ENCODE assay signal across 20 cellular contexts in the genomic region with DNA sequence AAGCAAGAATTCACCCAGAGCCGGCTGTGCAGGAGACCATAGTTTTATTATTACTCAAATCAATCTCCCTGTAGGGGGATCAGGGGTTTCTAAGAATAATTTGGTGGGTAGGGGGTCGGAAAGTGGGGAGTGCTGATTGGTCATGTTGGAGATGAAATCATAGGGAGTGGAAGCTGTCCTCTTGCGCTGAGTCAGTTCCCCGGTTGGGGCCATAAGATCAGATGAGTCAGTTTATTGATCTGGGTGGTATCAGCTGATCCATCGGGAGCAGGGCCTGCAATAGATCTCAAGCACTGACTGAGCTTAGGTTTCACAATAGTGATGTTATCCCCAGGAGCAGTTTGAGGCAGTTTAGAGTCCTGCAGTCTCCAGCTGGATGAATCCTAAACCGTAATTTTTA.
DNase-seq lines count a peak whose midpoint lies in the region; ATAC-seq and TF ChIP-seq lines count a peak whose summit lies in the region.
"Had no signal": no experiment of that assay in that cellular context is flagged by ENCODE, and none has a peak within 500 bp of the region (broad histone marks: within the 10 kb centered on the region; RNA-seq: fewer than 3 reads in every experiment).

No MANE protein-coding gene starts in this region.

- in situ Hi-C loops in KBM-7 (cut with MboI; ENCODE audit: low pct_unique_long_range_greater_than_20kb, low sequenced_read_pairs): loop anchor here (25.0 kb wide), 1 partner anchor 105 kb away; a partner anchor contains a TSS

- TF ChIP-seq CTCF in AG04450 (IDR thresholded peaks at IDR 0.05; ENCODE audit: low read depth, low read length) (no peak), WTC11 (IDR thresholded peaks at IDR 0.05) (no peak), left ventricle myocardium inferior (IDR thresholded peaks at IDR 0.05; ENCODE audit: borderline replicate concordance) (no peak), nephron progenitor cell (IDR thresholded peaks at IDR 0.05) (no peak)

- H3K27ac Mint-ChIP-seq in WTC11: peak overlapping the region; percentile 100
- peak overlapping the region; percentile 98 for H3K27ac Mint-ChIP-seq in nephron progenitor cell
- no peak overlapping the region for H3K27ac Mint-ChIP-seq in activated CD4-positive, alpha-beta T cell treated with anti-CD3 and anti-CD28 coated beads, Interleukin-2, amount 10 ng/mL, durations not matched to agents 24 days and 14 days
- H3K27ac Mint-ChIP-seq: CD8-positive, alpha-beta memory T cell; T-helper 1 cell treated with Interleukin-12 subunit alpha and Interleukin-12 subunit beta and Interleukin-4 antibody, amounts not matched to agents 30 μg/mL and 1 μg/mL, for 36 hours had no signal

- H3K4me3 ChIP-seq in AG04450 (ENCODE audit: low read depth, low read length) (peak overlapping the region; percentile 46), left ventricle myocardium inferior (peak overlapping the region; percentile 58)
- H3K4me3 ChIP-seq: HAP-1, lower lobe of right lung, tibial nerve had no signal

- peaks cover 48% of the 10 kb centered on the region for H3K4me1 Mint-ChIP-seq in WTC11
- peaks cover 34% of the 10 kb centered on the region for H3K4me1 Mint-ChIP-seq in nephron progenitor cell
- no peaks in the 10 kb centered on the region for H3K4me1 Mint-ChIP-seq in activated CD4-positive, alpha-beta T cell treated with anti-CD3 and anti-CD28 coated beads, Interleukin-2, amount 10 ng/mL, durations not matched to agents 24 days and 14 days
- H3K4me1 Mint-ChIP-seq: CD8-positive, alpha-beta memory T cell had no signal

- H3K36me3 ChIP-seq in left ventricle myocardium inferior: no peaks in the 10 kb centered on the region
- H3K36me3 ChIP-seq: HAP-1, lower lobe of right lung, neutrophil, tibial nerve had no signal

- H3K9me3 ChIP-seq in AG04450 (ENCODE audit: control insufficient read depth, insufficient read depth, low read length) (peaks cover 2% of the 10 kb centered on the region), left ventricle myocardium inferior (replicated peaks) (no peaks in the 10 kb centered on the region)
- H3K9me3 ChIP-seq: HAP-1, lower lobe of right lung, neutrophil had no signal

- intact Hi-C loops in left ventricle myocardium inferior (cut with micrococcal nuclease): no loop called here
- intact Hi-C loops in activated CD4-positive, alpha-beta T cell treated with anti-CD3 and anti-CD28 coated beads, Interleukin-2, amount 10 ng/mL, durations not matched to agents 24 days and 14 days (cut with micrococcal nuclease): no loop called here

- H3K27me3 Mint-ChIP-seq in WTC11 (ENCODE audit: low read depth) (peaks cover 3% of the 10 kb centered on the region; the same call in 1 of the 2 replicates), nephron progenitor cell (ENCODE audit: low read depth, poor library complexity) (peaks cover 8% of the 10 kb centered on the region)
- no peaks in the 10 kb centered on the region for H3K27me3 Mint-ChIP-seq in activated CD4-positive, alpha-beta T cell treated with anti-CD3 and anti-CD28 coated beads, Interleukin-2, amount 10 ng/mL, durations not matched to agents 24 days and 14 days

- no peaks in the 10 kb centered on the region for H3K4me1 ChIP-seq in left ventricle myocardium inferior
- H3K4me1 ChIP-seq: HAP-1, lower lobe of right lung, tibial nerve had no signal

- peaks cover 29% of the 10 kb centered on the region for H3K36me3 Mint-ChIP-seq in WTC11
- no peaks in the 10 kb centered on the region for H3K36me3 Mint-ChIP-seq in nephron progenitor cell (ENCODE audit: low read depth)
- no peaks in the 10 kb centered on the region for H3K36me3 Mint-ChIP-seq in activated CD4-positive, alpha-beta T cell treated with anti-CD3 and anti-CD28 coated beads, Interleukin-2, amount 10 ng/mL, durations not matched to agents 24 days and 14 days (ENCODE audit: low read depth)

- no peaks in the 10 kb centered on the region for H3K27me3 ChIP-seq in AG04450 (ENCODE audit: control insufficient read depth, insufficient read depth, low read length)
- peaks cover 14% of the 10 kb centered on the region for H3K27me3 ChIP-seq in left ventricle myocardium inferior (ENCODE audit: low read depth)
- H3K27me3 ChIP-seq: neutrophil, tibial nerve had no signal

- H3K9me3 Mint-ChIP-seq in WTC11: peaks cover 23% of the 10 kb centered on the region
- H3K9me3 Mint-ChIP-seq in nephron progenitor cell: peaks cover 26% of the 10 kb centered on the region
- peaks cover 8% of the 10 kb centered on the region for H3K9me3 Mint-ChIP-seq in activated CD4-positive, alpha-beta T cell treated with anti-CD3 and anti-CD28 coated beads, Interleukin-2, amount 10 ng/mL, durations not matched to agents 24 days and 14 days

- ATAC-seq in WTC11: peak; percentile 27
- ATAC-seq in GM21447 (IDR thresholded peaks at IDR 0.05; ENCODE audit: unreplicated experiment): no peak
- ATAC-seq: lower lobe of right lung, sciatic nerve had no signal

- peak overlapping the region; percentile 61 for H3K4me3 Mint-ChIP-seq in WTC11
- peak overlapping the region; percentile 86 for H3K4me3 Mint-ChIP-seq in nephron progenitor cell
- H3K4me3 Mint-ChIP-seq in activated CD4-positive, alpha-beta T cell treated with anti-CD3 and anti-CD28 coated beads, Interleukin-2, amount 10 ng/mL, durations not matched to agents 24 days and 14 days: no peak overlapping the region
- H3K4me3 Mint-ChIP-seq: CD8-positive, alpha-beta memory T cell; T-helper 1 cell treated with Interleukin-12 subunit alpha and Interleukin-12 subunit beta and Interleukin-4 antibody, amounts not matched to agents 30 μg/mL and 1 μg/mL, for 36 hours had no signal

- CTCF ChIA-PET in AG04450 (lab: Charles Lee): interaction anchor here (0.9 kb wide), 1 partner anchor 99 kb away, joined by 3 read pairs; no protein-coding TSS in a partner anchor
- CTCF ChIA-PET in WTC11 (lab: Charles Lee): interaction anchor here (1.4 kb wide), 1 partner anchor 19 kb away, joined by 3 read pairs; no protein-coding TSS in a partner anchor

- DNase-seq in AG04450 (ENCODE audit: low read depth, low spot score) (no peak), WTC11 (ENCODE audit: low spot score) (no peak), left ventricle myocardium inferior (no peak), nephron progenitor cell (no peak), KBM-7 (no peak), Ammon's horn (ENCODE audit: low spot score) (no peak)
- no peak for DNase-seq in activated CD4-positive, alpha-beta T cell treated with anti-CD3 and anti-CD28 coated beads, Interleukin-2, amount 10 ng/mL, durations not matched to agents 24 days and 14 days
- DNase-seq: activated gamma-delta T cell treated with Interleukin-2 at 50 U/mL for 16 hours; anterior cingulate cortex; CD8-positive, alpha-beta memory T cell; EL; lower lobe of right lung; NCI-H526; stimulated activated CD4-positive, alpha-beta T cell treated with anti-CD3 and anti-CD28 coated beads, Interleukin-4, amount 100 ng/mL, for 4 hours had no signal

- POLR2A ChIA-PET in AG04450 (lab: Yijun Ruan, JAX) (interaction anchor here (1.1 to 1.2 kb wide), 2 partner anchors 10 to 85 kb away, joined by 3 to 4 read pairs; no protein-coding TSS in a partner anchor), WTC11 (lab: Charles Lee) (interaction anchor here (0.7 to 2.7 kb wide), 6 partner anchors 19 to 103 kb away, joined by 3 to 13 read pairs (median 4); a partner anchor contains a TSS)

- peak overlapping the region; percentile 91 for H3K27ac ChIP-seq in AG04450 (ENCODE audit: low read depth, low read length)
- H3K27ac ChIP-seq in left ventricle myocardium inferior (replicated peaks): peak overlapping the region; percentile 57
- H3K27ac ChIP-seq: lower lobe of right lung, neutrophil, tibial nerve had no signal

TF ChIP-seq in WTC11, 78 proteins besides CTCF, POLR2A, EP300 and RAD21:
- TF ChIP-seq PRRX2 (CRISPR knock-in tag; IDR thresholded peaks at IDR 0.05) (no peak), NFE2L1 (CRISPR knock-in tag; IDR thresholded peaks at IDR 0.05) (peak; percentile 32; the same call in 1 of the 2 replicates)
- TF ChIP-seq, protein P1, sequence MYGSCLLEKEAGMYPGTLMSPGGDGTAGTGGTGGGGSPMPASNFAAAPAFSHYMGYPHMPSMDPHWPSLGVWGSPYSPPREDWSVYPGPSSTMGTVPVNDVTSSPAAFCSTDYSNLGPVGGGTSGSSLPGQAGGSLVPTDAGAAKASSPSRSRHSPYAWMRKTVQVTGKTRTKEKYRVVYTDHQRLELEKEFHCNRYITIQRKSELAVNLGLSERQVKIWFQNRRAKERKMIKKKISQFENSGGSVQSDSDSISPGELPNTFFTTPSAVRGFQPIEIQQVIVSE (CRISPR knock-in tag; IDR thresholded peaks at IDR 0.05; ENCODE audit: borderline replicate concordance): no peak
- TF ChIP-seq, protein P2, sequence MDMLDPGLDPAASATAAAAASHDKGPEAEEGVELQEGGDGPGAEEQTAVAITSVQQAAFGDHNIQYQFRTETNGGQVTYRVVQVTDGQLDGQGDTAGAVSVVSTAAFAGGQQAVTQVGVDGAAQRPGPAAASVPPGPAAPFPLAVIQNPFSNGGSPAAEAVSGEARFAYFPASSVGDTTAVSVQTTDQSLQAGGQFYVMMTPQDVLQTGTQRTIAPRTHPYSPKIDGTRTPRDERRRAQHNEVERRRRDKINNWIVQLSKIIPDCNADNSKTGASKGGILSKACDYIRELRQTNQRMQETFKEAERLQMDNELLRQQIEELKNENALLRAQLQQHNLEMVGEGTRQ (CRISPR knock-in tag; IDR thresholded peaks at IDR 0.05): peak; percentile 34; the same call in 1 of the 2 replicates
TF ChIP-seq in WTC11: peak in this region for 2.
